25 cellular contexts compared by ENCODE assay signal in the genomic region with DNA sequence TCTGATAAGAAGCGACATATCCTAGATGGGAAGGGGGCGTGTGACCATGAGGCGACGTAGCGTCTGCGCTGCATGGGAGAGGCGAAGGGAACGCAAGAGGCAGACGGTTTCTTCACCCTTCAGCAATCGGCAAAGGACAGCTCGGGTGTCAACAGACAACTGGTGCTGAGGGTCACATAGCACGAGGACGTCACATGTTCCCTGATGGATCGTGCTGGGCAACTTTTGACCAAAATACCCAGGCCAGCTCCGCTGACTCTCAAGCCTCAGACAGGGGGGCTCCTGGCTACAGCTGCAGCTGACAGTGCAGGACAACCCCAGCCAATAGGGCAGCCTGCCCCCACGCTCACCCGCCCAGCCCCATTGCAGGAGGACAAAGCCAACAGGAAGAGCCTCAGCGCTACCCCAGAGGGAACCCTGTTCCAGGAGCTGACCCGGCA.
"Had no signal": no experiment of that assay in that cellular context is flagged by ENCODE, and none has a peak within 500 bp of the region (broad histone marks: within the 10 kb centered on the region; RNA-seq: fewer than 3 reads in every experiment).

No MANE protein-coding gene starts in this region.

- H3K4me3 Mint-ChIP-seq: activated naive CD8-positive, alpha-beta T cell; activated T-cell treated with anti-CD3 and anti-CD28 coated beads, Interleukin-2, amount 50 U/mL, for 4 hours; naive thymus-derived CD4-positive, alpha-beta T cell had no signal

- ATAC-seq: activated T-cell treated with anti-CD3 and anti-CD28 coated beads, Interleukin-2, amount 50 U/mL, for 4 hours; gastroesophageal sphincter; naive thymus-derived CD4-positive, alpha-beta T cell; pancreas; sciatic nerve had no signal

- FAIRE-seq: astrocyte, pancreas had no signal

- H3K9me3 ChIP-seq: adrenal gland, breast epithelium, gastroesophageal sphincter, neutrophil, pancreas, thoracic aorta, upper lobe of left lung had no signal

- H3K27me3 ChIP-seq: adrenal gland, breast epithelium, pancreas had no signal

- H3K9me3 Mint-ChIP-seq: activated T-cell treated with anti-CD3 and anti-CD28 coated beads, Interleukin-2, amount 50 U/mL, for 4 hours; activated T-helper 2 cell treated with anti-CD3 and anti-CD28 coated beads, Interferon-gamma antibody, Interleukin-2, Interleukin-4, amounts not matched to agents 10 μg/mL and 5 μg/mL and 100 μg/mL, durations not matched to agents 14 hours and 24 hours and 36 hours; naive thymus-derived CD4-positive, alpha-beta T cell had no signal

- DNase-seq: activated CD4-positive, alpha-beta T cell treated with anti-CD3 and anti-CD28 coated beads for 4 hours; activated CD4-positive, alpha-beta T cell treated with anti-CD3 and anti-CD28 coated beads, Interleukin-2, amount 50 U/mL, for 48 hours; activated CD4-positive, CD25-positive, alpha-beta regulatory T cell; activated CD8-positive, alpha-beta memory T cell treated with anti-CD3 and anti-CD28 coated beads, Interleukin-2, amount 50 U/mL, for 48 hours; activated naive CD4-positive, alpha-beta T cell; activated T-cell treated with anti-CD3 and anti-CD28 coated beads, Interleukin-2, amount 50 U/mL, for 4 hours; hypothalamus; mesendoderm; naive thymus-derived CD4-positive, alpha-beta T cell; stimulated activated CD4-positive, alpha-beta T cell treated with anti-CD3 and anti-CD28 coated beads, Interleukin-4, amount 100 ng/mL, for 1 hour; stimulated activated naive CD4-positive, alpha-beta T cell; T-helper 9 cell had no signal

- H3K27ac ChIP-seq: coronary artery, gastroesophageal sphincter, neutrophil, pancreas, thoracic aorta, upper lobe of left lung had no signal

- H3K36me3 Mint-ChIP-seq: activated naive CD8-positive, alpha-beta T cell; naive thymus-derived CD4-positive, alpha-beta T cell had no signal

- H3K36me3 ChIP-seq: adrenal gland, breast epithelium, gastroesophageal sphincter, neutrophil, pancreas, thoracic aorta, upper lobe of left lung had no signal

- H3K4me3 ChIP-seq: adrenal gland, breast epithelium, coronary artery, gastroesophageal sphincter, pancreas, smooth muscle cell, thoracic aorta, upper lobe of left lung had no signal

- H3K27ac Mint-ChIP-seq: activated naive CD8-positive, alpha-beta T cell; activated T-helper 2 cell treated with anti-CD3 and anti-CD28 coated beads, Interferon-gamma antibody, Interleukin-2, Interleukin-4, amounts not matched to agents 10 μg/mL and 5 μg/mL and 100 μg/mL, durations not matched to agents 14 hours and 24 hours and 36 hours; naive thymus-derived CD4-positive, alpha-beta T cell had no signal

- H3K4me1 Mint-ChIP-seq: naive thymus-derived CD4-positive, alpha-beta T cell had no signal
